15 cellular contexts compared by ENCODE assay signal in genomic region chr11:108873938-108874337, GRCh38.
"Had no signal": no experiment of that assay in that cellular context is flagged by ENCODE, and none has a peak within 500 bp of the region (broad histone marks: within the 10 kb centered on the region; RNA-seq: fewer than 3 reads in every experiment).

No MANE protein-coding gene starts in this region.

- H3K27me3 Mint-ChIP-seq: activated T-cell treated with anti-CD3 and anti-CD28 coated beads, Interleukin-2, amount 50 U/mL, for 24 hours; effector memory CD8-positive, alpha-beta T cell; memory B cell; natural killer cell treated with Interleukin-12 subunit alpha and Interleukin-12 subunit beta and Interleukin-15 and Interleukin-18, amount 100 ng/mL, for 72 hours had no signal

- H3K9me3 Mint-ChIP-seq: activated naive CD4-positive, alpha-beta T cell treated with anti-CD3 and anti-CD28 coated beads, Interleukin-2, amount 50 U/mL, for 72 hours; activated T-cell treated with anti-CD3 and anti-CD28 coated beads, Interleukin-2, amount 50 U/mL, for 24 hours; effector memory CD8-positive, alpha-beta T cell; memory B cell; natural killer cell treated with Interleukin-12 subunit alpha and Interleukin-12 subunit beta and Interleukin-15 and Interleukin-18, amount 100 ng/mL, for 72 hours had no signal

- H3K36me3 Mint-ChIP-seq: activated naive CD4-positive, alpha-beta T cell treated with anti-CD3 and anti-CD28 coated beads, Interleukin-2, amount 50 U/mL, for 72 hours; memory B cell; natural killer cell treated with Interleukin-12 subunit alpha and Interleukin-12 subunit beta and Interleukin-15 and Interleukin-18, amount 100 ng/mL, for 72 hours had no signal

- H3K36me3 ChIP-seq: cardiac muscle cell, left ventricle myocardium inferior, thyroid gland had no signal

- H3K27me3 ChIP-seq: cardiac muscle cell, hepatocyte, thyroid gland had no signal

- H3K4me3 Mint-ChIP-seq: activated T-cell treated with anti-CD3 and anti-CD28 coated beads, Interleukin-2, amount 50 U/mL, for 24 hours; effector memory CD8-positive, alpha-beta T cell; memory B cell; natural killer cell treated with Interleukin-12 subunit alpha and Interleukin-12 subunit beta and Interleukin-15 and Interleukin-18, amount 100 ng/mL, for 72 hours had no signal

- H3K4me1 ChIP-seq: thyroid gland had no signal

- H3K4me1 Mint-ChIP-seq: memory B cell had no signal

- H3K9me3 ChIP-seq: left ventricle myocardium inferior, thyroid gland had no signal

- H3K4me3 ChIP-seq: cardiac muscle cell, hepatocyte, left ventricle myocardium inferior, thyroid gland had no signal

- H2AFZ ChIP-seq: hepatocyte had no signal

- H3K4me2 ChIP-seq: hepatocyte had no signal

- H3K27ac ChIP-seq: cardiac muscle cell, hepatocyte, left ventricle myocardium inferior, thyroid gland had no signal

- DNase-seq: activated CD4-positive, alpha-beta T cell treated with anti-CD3 and anti-CD28 coated beads, Interleukin-2, amount 50 U/mL, for 1 hour; activated CD4-positive, CD25-positive, alpha-beta regulatory T cell; activated effector memory CD4-positive, alpha-beta T cell treated with anti-CD3 and anti-CD28 coated beads, Interleukin-2, amount 50 U/mL, for 16 hours; activated T-cell treated with anti-CD3 and anti-CD28 coated beads, Interleukin-2, amount 50 U/mL, for 24 hours; cortex of kidney; effector memory CD8-positive, alpha-beta T cell; kidney; left ventricle myocardium inferior; T-helper 2 cell; thyroid gland had no signal

- H3K27ac Mint-ChIP-seq: activated naive CD4-positive, alpha-beta T cell treated with anti-CD3 and anti-CD28 coated beads, Interleukin-2, amount 50 U/mL, for 72 hours; activated T-cell treated with anti-CD3 and anti-CD28 coated beads, Interleukin-2, amount 50 U/mL, for 24 hours; effector memory CD8-positive, alpha-beta T cell; memory B cell had no signal
